ENCODE assay signal across 25 cellular contexts in genomic region chr1:228543396-228543795, GRCh38.
"Had no signal": no experiment of that assay in that cellular context is flagged by ENCODE, and none has a peak within 500 bp of the region (broad histone marks: within the 10 kb centered on the region; RNA-seq: fewer than 3 reads in every experiment).

No MANE protein-coding gene starts in this region.

- ATAC-seq: activated CD8-positive, alpha-beta memory T cell treated with anti-CD3 and anti-CD28 coated beads, Interleukin-2, amount 10 ng/mL, durations not matched to agents 7 days and 5 days; PC-3; T-helper 17 cell had no signal

- H3K27ac Mint-ChIP-seq: activated B cell treated with CpG ODN at 0.5 μM for 24 hours; activated CD4-positive, alpha-beta T cell treated with anti-CD3 and anti-CD28 coated beads, Interleukin-2, amount 10 ng/mL, durations not matched to agents 24 days and 14 days; activated CD8-positive, alpha-beta memory T cell treated with anti-CD3 and anti-CD28 coated beads, Interleukin-2, amount 10 ng/mL, durations not matched to agents 7 days and 5 days; activated naive CD4-positive, alpha-beta T cell treated with anti-CD3 and anti-CD28 coated beads for 36 hours; activated naive CD8-positive, alpha-beta T cell; activated T-cell treated with anti-CD3 and anti-CD28 coated beads, Interleukin-2, amount 50 U/mL, for 24 hours; T-helper 17 cell had no signal

- H3K4me1 Mint-ChIP-seq: activated B cell treated with CpG ODN at 0.5 μM for 24 hours; activated CD4-positive, alpha-beta T cell treated with anti-CD3 and anti-CD28 coated beads, Interleukin-2, amount 10 ng/mL, durations not matched to agents 24 days and 14 days; activated CD8-positive, alpha-beta memory T cell treated with anti-CD3 and anti-CD28 coated beads, Interleukin-2, amount 10 ng/mL, durations not matched to agents 7 days and 5 days had no signal

- H3K27ac ChIP-seq: brain microvascular endothelial cell, cardiac muscle cell had no signal

- H3K27me3 ChIP-seq: brain microvascular endothelial cell, cardiac muscle cell had no signal

- H3K27me3 Mint-ChIP-seq: activated CD4-positive, alpha-beta T cell treated with anti-CD3 and anti-CD28 coated beads, Interleukin-2, amount 10 ng/mL, durations not matched to agents 24 days and 14 days; activated CD8-positive, alpha-beta memory T cell treated with anti-CD3 and anti-CD28 coated beads, Interleukin-2, amount 10 ng/mL, durations not matched to agents 7 days and 5 days had no signal

- H3K4me3 ChIP-seq: cardiac muscle cell had no signal

- H3K36me3 ChIP-seq: brain microvascular endothelial cell, cardiac muscle cell had no signal

- H3K36me3 Mint-ChIP-seq: activated CD8-positive, alpha-beta memory T cell treated with anti-CD3 and anti-CD28 coated beads, Interleukin-2, amount 10 ng/mL, durations not matched to agents 7 days and 5 days; activated naive CD8-positive, alpha-beta T cell had no signal

- H3K9me3 Mint-ChIP-seq: activated naive CD4-positive, alpha-beta T cell treated with anti-CD3 and anti-CD28 coated beads for 36 hours; activated T-cell treated with anti-CD3 and anti-CD28 coated beads, Interleukin-2, amount 50 U/mL, for 24 hours had no signal

- H3K4me3 Mint-ChIP-seq: activated B cell treated with CpG ODN at 0.5 μM for 24 hours; activated CD4-positive, alpha-beta T cell treated with anti-CD3 and anti-CD28 coated beads, Interleukin-2, amount 10 ng/mL, durations not matched to agents 24 days and 14 days; activated CD8-positive, alpha-beta memory T cell treated with anti-CD3 and anti-CD28 coated beads, Interleukin-2, amount 10 ng/mL, durations not matched to agents 7 days and 5 days; activated naive CD4-positive, alpha-beta T cell treated with anti-CD3 and anti-CD28 coated beads for 36 hours; activated naive CD8-positive, alpha-beta T cell; activated T-cell treated with anti-CD3 and anti-CD28 coated beads, Interleukin-2, amount 50 U/mL, for 24 hours; T-helper 17 cell had no signal

- DNase-seq: activated B cell treated with CpG ODN at 0.5 μM for 24 hours; activated CD4-positive, alpha-beta T cell treated with anti-CD3 and anti-CD28 coated beads for 1 hour; activated CD4-positive, alpha-beta T cell treated with anti-CD3 and anti-CD28 coated beads, Interleukin-2, amount 10 ng/mL, durations not matched to agents 24 days and 14 days; activated CD4-positive, alpha-beta T cell treated with anti-CD3 and anti-CD28 coated beads, Interleukin-2, amount 50 U/mL, for 48 hours; activated CD8-positive, alpha-beta memory T cell treated with anti-CD3 and anti-CD28 coated beads, Interleukin-2, amount 10 ng/mL, durations not matched to agents 7 days and 5 days; activated effector memory CD4-positive, alpha-beta T cell treated with anti-CD3 and anti-CD28 coated beads, Interleukin-2, amount 50 U/mL, for 16 hours; activated naive CD4-positive, alpha-beta T cell treated with anti-CD3 and anti-CD28 coated beads for 36 hours; activated T-cell treated with anti-CD3 and anti-CD28 coated beads, Interleukin-2, amount 50 U/mL, for 24 hours; amygdala; brain microvascular endothelial cell; KG1; MV-4-11; NCI-H1105; NCI-H1436; NCI-H1694 treated with DMSO at 0.1 percent for 48 hours; NCI-H2029 treated with DMSO at 0.1 percent for 48 hours; NCI-H345; NCI-H510A treated with DMSO at 0.1 percent for 48 hours; NCI-H69; SIG-M5; T-helper 17 cell; T-helper 9 cell had no signal
